Comparison of ENCODE assay signal across 28 cellular contexts in the genomic region with DNA sequence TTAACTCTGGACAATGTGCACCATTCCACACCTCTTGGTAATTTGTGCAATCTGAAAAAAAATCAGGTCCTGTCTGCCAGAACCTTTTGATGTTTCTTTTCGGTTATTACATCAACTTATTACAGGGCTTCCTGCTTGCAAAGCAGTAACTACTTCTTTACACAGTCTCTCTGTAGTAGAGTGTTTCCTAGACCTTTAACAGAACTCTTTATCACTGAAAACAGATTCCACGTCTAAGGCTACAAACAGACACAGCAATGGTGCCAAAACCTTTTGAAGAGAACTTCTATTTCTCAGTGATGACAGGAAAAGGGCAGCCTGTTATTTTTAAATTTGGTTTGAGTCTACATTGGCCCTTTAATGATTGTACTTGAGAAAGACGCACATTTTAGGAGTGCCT.
"Had no signal": no experiment of that assay in that cellular context is flagged by ENCODE, and none has a peak within 500 bp of the region (broad histone marks: within the 10 kb centered on the region; RNA-seq: fewer than 3 reads in every experiment).

No MANE protein-coding gene starts in this region.

- H3K9me3 ChIP-seq: esophagus muscularis mucosa, gastrocnemius medialis had no signal

- DNase-seq: activated CD4-positive, alpha-beta memory T cell treated with anti-CD3 and anti-CD28 coated beads, Interleukin-2, amount 10 ng/mL, durations not matched to agents 7 days and 5 days; activated CD4-positive, alpha-beta T cell treated with anti-CD3 and anti-CD28 coated beads for 36 hours; activated CD4-positive, alpha-beta T cell treated with anti-CD3 and anti-CD28 coated beads, Interleukin-2, amount 10 ng/mL, durations not matched to agents 24 days and 14 days; activated CD4-positive, alpha-beta T cell treated with anti-CD3 and anti-CD28 coated beads, Interleukin-2, amount 50 U/mL, for 4 hours; activated CD4-positive, CD25-positive, alpha-beta regulatory T cell; activated CD4-positive, CD25-positive, alpha-beta regulatory T cell treated with anti-CD3 and anti-CD28 coated beads, Interleukin-2, amount 50 U/mL, for 72 hours; activated CD8-positive, alpha-beta memory T cell treated with anti-CD3 and anti-CD28 coated beads, Interleukin-2, amount 50 U/mL, for 48 hours; activated gamma-delta T cell; activated naive CD4-positive, alpha-beta T cell treated with anti-CD3 and anti-CD28 coated beads, Interleukin-2, amount 50 U/mL, for 16 hours; activated naive CD4-positive, alpha-beta T cell treated with Interleukin-2 at 50 U/mL for 16 hours; activated T-cell treated with anti-CD3 and anti-CD28 coated beads for 4 hours; activated T-cell treated with anti-CD3 and anti-CD28 coated beads, Interleukin-2, amount 50 U/mL, for 24 hours; activated T-cell treated with anti-CD3 and anti-CD28 coated beads, Interleukin-2, amount 50 U/mL, for 72 hours; amniotic stem cell; anterior cingulate cortex; brain microvascular endothelial cell; caudate nucleus; cortex of kidney; dermis blood vessel endothelial cell; effector CD4-positive, alpha-beta T cell; effector memory CD8-positive, alpha-beta T cell; erythroblast; foreskin keratinocyte; gastrocnemius medialis; glutamatergic neuron; T-helper 2 cell had no signal

- H3K36me3 Mint-ChIP-seq: activated naive CD8-positive, alpha-beta T cell had no signal

- H3K27ac Mint-ChIP-seq: activated CD4-positive, alpha-beta memory T cell treated with anti-CD3 and anti-CD28 coated beads, Interleukin-2, amount 10 ng/mL, durations not matched to agents 7 days and 5 days; activated CD4-positive, alpha-beta T cell treated with anti-CD3 and anti-CD28 coated beads for 36 hours; activated CD4-positive, alpha-beta T cell treated with anti-CD3 and anti-CD28 coated beads, Interleukin-2, amount 10 ng/mL, durations not matched to agents 24 days and 14 days; activated naive CD8-positive, alpha-beta T cell; activated T-cell treated with anti-CD3 and anti-CD28 coated beads, Interleukin-2, amount 50 U/mL, for 24 hours; activated T-cell treated with anti-CD3 and anti-CD28 coated beads, Interleukin-2, amount 50 U/mL, for 72 hours; effector memory CD8-positive, alpha-beta T cell had no signal

- H3K27me3 Mint-ChIP-seq: activated CD4-positive, alpha-beta memory T cell treated with anti-CD3 and anti-CD28 coated beads, Interleukin-2, amount 10 ng/mL, durations not matched to agents 7 days and 5 days; activated CD4-positive, alpha-beta T cell treated with anti-CD3 and anti-CD28 coated beads for 36 hours; activated CD4-positive, alpha-beta T cell treated with anti-CD3 and anti-CD28 coated beads, Interleukin-2, amount 10 ng/mL, durations not matched to agents 24 days and 14 days; activated naive CD8-positive, alpha-beta T cell; activated T-cell treated with anti-CD3 and anti-CD28 coated beads, Interleukin-2, amount 50 U/mL, for 24 hours; effector memory CD8-positive, alpha-beta T cell had no signal

- H3K4me3 Mint-ChIP-seq: activated CD4-positive, alpha-beta memory T cell treated with anti-CD3 and anti-CD28 coated beads, Interleukin-2, amount 10 ng/mL, durations not matched to agents 7 days and 5 days; activated CD4-positive, alpha-beta T cell treated with anti-CD3 and anti-CD28 coated beads for 36 hours; activated CD4-positive, alpha-beta T cell treated with anti-CD3 and anti-CD28 coated beads, Interleukin-2, amount 10 ng/mL, durations not matched to agents 24 days and 14 days; activated naive CD8-positive, alpha-beta T cell; activated T-cell treated with anti-CD3 and anti-CD28 coated beads, Interleukin-2, amount 50 U/mL, for 24 hours; activated T-cell treated with anti-CD3 and anti-CD28 coated beads, Interleukin-2, amount 50 U/mL, for 72 hours; effector memory CD8-positive, alpha-beta T cell had no signal

- H3K4me1 ChIP-seq: esophagus muscularis mucosa, foreskin keratinocyte, gastrocnemius medialis had no signal

- ATAC-seq: activated CD4-positive, alpha-beta T cell treated with anti-CD3 and anti-CD28 coated beads for 36 hours; activated T-cell treated with anti-CD3 and anti-CD28 coated beads, Interleukin-2, amount 50 U/mL, for 72 hours; effector memory CD8-positive, alpha-beta T cell; foreskin keratinocyte; gastrocnemius medialis had no signal

- H3K9me3 Mint-ChIP-seq: activated CD4-positive, alpha-beta memory T cell treated with anti-CD3 and anti-CD28 coated beads, Interleukin-2, amount 10 ng/mL, durations not matched to agents 7 days and 5 days; activated CD4-positive, alpha-beta T cell treated with anti-CD3 and anti-CD28 coated beads, Interleukin-2, amount 10 ng/mL, durations not matched to agents 24 days and 14 days had no signal

- H3K27ac ChIP-seq: brain microvascular endothelial cell, esophagus muscularis mucosa, foreskin keratinocyte, gastrocnemius medialis had no signal

- H3K4me1 Mint-ChIP-seq: activated CD4-positive, alpha-beta memory T cell treated with anti-CD3 and anti-CD28 coated beads, Interleukin-2, amount 10 ng/mL, durations not matched to agents 7 days and 5 days; activated CD4-positive, alpha-beta T cell treated with anti-CD3 and anti-CD28 coated beads for 36 hours; activated CD4-positive, alpha-beta T cell treated with anti-CD3 and anti-CD28 coated beads, Interleukin-2, amount 10 ng/mL, durations not matched to agents 24 days and 14 days had no signal

- H3K27me3 ChIP-seq: brain microvascular endothelial cell, esophagus muscularis mucosa, foreskin keratinocyte, gastrocnemius medialis had no signal

- H3K36me3 ChIP-seq: brain microvascular endothelial cell, esophagus muscularis mucosa, gastrocnemius medialis had no signal

- H3K4me3 ChIP-seq: esophagus muscularis mucosa, gastrocnemius medialis had no signal
